ENCODE assay signal across 10 cellular contexts in the genomic region with DNA sequence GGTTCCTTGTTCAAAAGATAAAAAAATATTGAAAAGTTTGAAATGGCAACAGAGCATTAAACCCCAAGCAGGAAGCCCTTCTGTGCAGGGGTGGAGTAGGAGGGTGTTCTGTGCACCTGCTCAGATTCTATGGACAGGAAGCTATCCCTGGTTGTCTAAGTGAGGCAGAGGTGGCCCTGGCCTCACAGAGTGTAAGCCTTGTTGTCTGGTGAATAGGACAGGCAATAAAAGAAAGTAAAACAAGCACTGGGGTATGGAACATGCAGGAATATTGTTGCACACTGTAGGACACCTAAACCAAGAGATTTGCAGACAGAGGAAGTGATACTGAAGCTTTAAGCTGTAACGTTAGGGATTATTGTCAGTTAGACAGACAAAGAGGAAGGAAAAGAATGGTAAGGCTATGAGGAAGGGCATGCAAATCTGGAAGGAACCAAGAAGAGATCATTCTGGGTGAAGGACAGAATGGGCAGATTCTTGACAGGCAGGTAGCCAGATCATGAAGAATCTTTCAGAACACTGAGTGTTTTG.
A peak's percentile ranks its signal among the peaks of the same experiment; 100 is the strongest.
DNase-seq lines count a peak whose midpoint lies in the region; ATAC-seq and TF ChIP-seq lines count a peak whose summit lies in the region.
"Had no signal": no experiment of that assay in that cellular context is flagged by ENCODE, and none has a peak within 500 bp of the region (broad histone marks: within the 10 kb centered on the region; RNA-seq: fewer than 3 reads in every experiment).

No MANE protein-coding gene starts in this region.

- H3K27me3 ChIP-seq in DOHH2 (ENCODE audit: control insufficient read depth, low read length): no peaks in the 10 kb centered on the region
- no peaks in the 10 kb centered on the region for H3K27me3 ChIP-seq in esophagus muscularis mucosa

- H3F3A ChIP-seq in DOHH2 (ENCODE audit: control insufficient read depth, insufficient read depth): peaks cover 15% of the 10 kb centered on the region

- peaks cover 3% of the 10 kb centered on the region for H3K36me3 Mint-ChIP-seq in activated B cell treated with CpG ODN at 0.5 μM for 24 hours (ENCODE audit: low read depth)
- peaks cover 0 to 2% of the 10 kb centered on the region in 2 donors for H3K36me3 Mint-ChIP-seq in activated T-cell treated with anti-CD3 and anti-CD28 coated beads, Interleukin-2, amount 50 U/mL, for 72 hours (ENCODE audit: insufficient read depth in 2 of 2)

- 61% methylated on average over 1 of the region's 1 CpG for WGBS in esophagus muscularis mucosa

- DNase-seq in activated B cell treated with CpG ODN at 0.5 μM for 24 hours: peak; percentile 57
- no peak for DNase-seq in NCI-H1694 (lab: John Stamatoyannopoulos, UW)
- DNase-seq in HuH-7.5 (ENCODE audit: low spot score): no peak
- DNase-seq in activated T-cell treated with anti-CD3 and anti-CD28 coated beads, Interleukin-2, amount 50 U/mL, for 72 hours: no peak
- no peak for DNase-seq in esophagus muscularis mucosa (ENCODE audit: extremely low spot score)

- TF ChIP-seq POLR2A in esophagus muscularis mucosa (IDR thresholded peaks at IDR 0.05; ENCODE audit: low read depth): no peak

- TF ChIP-seq CTCF in DOHH2 (IDR thresholded peaks at IDR 0.05; ENCODE audit: low read depth, low read length, poor library complexity, severe bottlenecking) (no peak), activated B cell treated with CpG ODN at 0.5 μM for 24 hours (IDR thresholded peaks at IDR 0.05) (no peak), esophagus muscularis mucosa (IDR thresholded peaks at IDR 0.05) (no peak)

- peak overlapping the region; percentile 57 for H3K4me3 ChIP-seq in DOHH2 (ENCODE audit: low read length)
- H3K4me3 ChIP-seq in esophagus muscularis mucosa: no peak overlapping the region

- H3K4me1 Mint-ChIP-seq in activated B cell treated with CpG ODN at 0.5 μM for 24 hours: peaks cover 92% of the 10 kb centered on the region
- peaks cover 5% of the 10 kb centered on the region for H3K4me1 Mint-ChIP-seq in activated T-cell treated with anti-CD3 and anti-CD28 coated beads, Interleukin-2, amount 50 U/mL, for 72 hours (ENCODE audit: low read depth)

- no peaks in the 10 kb centered on the region for H3K9me2 ChIP-seq in DOHH2 (replicated peaks; ENCODE audit: control insufficient read depth, low read length)

- ATAC-seq in GM19455 (IDR thresholded peaks at IDR 0.05; ENCODE audit: unreplicated experiment): peak; percentile 64
- ATAC-seq in HG03342 (IDR thresholded peaks at IDR 0.05; ENCODE audit: unreplicated experiment): peak; percentile 62
- peak; percentile 74 for ATAC-seq in activated B cell treated with CpG ODN at 0.5 μM for 24 hours (ENCODE audit: low read depth)
- no peak for ATAC-seq in activated T-cell treated with anti-CD3 and anti-CD28 coated beads, Interleukin-2, amount 50 U/mL, for 72 hours (replicated peaks in 1 of 2)

- no peaks in the 10 kb centered on the region for H3K79me2 ChIP-seq in DOHH2 (ENCODE audit: control insufficient read depth, low read length)

- H3K27ac ChIP-seq in DOHH2 (ENCODE audit: low read depth, low read length): peak overlapping the region; percentile 92
- no peak overlapping the region for H3K27ac ChIP-seq in esophagus muscularis mucosa (replicated peaks in 1 of 4)
- H3K27ac ChIP-seq: RWPE1 had no signal

- no peak for TF ChIP-seq EP300 in esophagus muscularis mucosa (IDR thresholded peaks at IDR 0.05)

- peak overlapping the region; percentile 81 for H3K4me2 ChIP-seq in DOHH2 (ENCODE audit: low read length)

- no peaks in the 10 kb centered on the region for H4K20me1 ChIP-seq in DOHH2 (ENCODE audit: control insufficient read depth, insufficient read depth, low read depth, low read length)

- peaks cover 5% of the 10 kb centered on the region for H3K9me3 Mint-ChIP-seq in activated B cell treated with CpG ODN at 0.5 μM for 24 hours
- H3K9me3 Mint-ChIP-seq in activated T-cell treated with anti-CD3 and anti-CD28 coated beads, Interleukin-2, amount 50 U/mL, for 72 hours: peaks cover 2 to 4% of the 10 kb centered on the region in 2 donors

- H3K27ac Mint-ChIP-seq in activated B cell treated with CpG ODN at 0.5 μM for 24 hours: peak overlapping the region; percentile 75
- H3K27ac Mint-ChIP-seq in activated T-cell treated with anti-CD3 and anti-CD28 coated beads, Interleukin-2, amount 50 U/mL, for 72 hours: no peak overlapping the region
- H3K27ac Mint-ChIP-seq: brain had no signal

- peaks cover 75% of the 10 kb centered on the region for H3K4me1 ChIP-seq in DOHH2 (ENCODE audit: control insufficient read depth, low read length)
- no peaks in the 10 kb centered on the region for H3K4me1 ChIP-seq in esophagus muscularis mucosa

- H3K4me3 Mint-ChIP-seq in activated B cell treated with CpG ODN at 0.5 μM for 24 hours: peak overlapping the region; percentile 74
- H3K4me3 Mint-ChIP-seq in activated T-cell treated with anti-CD3 and anti-CD28 coated beads, Interleukin-2, amount 50 U/mL, for 72 hours: no peak overlapping the region
- H3K4me3 Mint-ChIP-seq: brain had no signal

- H3K27me3 Mint-ChIP-seq in activated B cell treated with CpG ODN at 0.5 μM for 24 hours: no peaks in the 10 kb centered on the region
- H3K27me3 Mint-ChIP-seq in activated T-cell treated with anti-CD3 and anti-CD28 coated beads, Interleukin-2, amount 50 U/mL, for 72 hours (ENCODE audit: low read depth): peaks cover 4% of the 10 kb centered on the region

- no peaks in the 10 kb centered on the region for H3K36me3 ChIP-seq in DOHH2 (ENCODE audit: control insufficient read depth, low read length)
- H3K36me3 ChIP-seq in esophagus muscularis mucosa: peaks cover 0 to 3% (median 0%) of the 10 kb centered on the region in 4 donors

- CTCF ChIA-PET in activated B cell treated with CpG ODN at 0.5 μM for 24 hours (lab: Charles Lee): interaction anchor here (1.0 to 1.6 kb wide), 6 partner anchors 11 to 79 kb away, joined by 3 to 8 read pairs (median 4); no protein-coding TSS in a partner anchor

- no peaks in the 10 kb centered on the region; the same call in 1 of the 2 replicates for H3K9me3 ChIP-seq in DOHH2 (ENCODE audit: control insufficient read depth, insufficient read depth, low read length)
- H3K9me3 ChIP-seq in esophagus muscularis mucosa: no peaks in the 10 kb centered on the region

- intact Hi-C loops in activated B cell treated with CpG ODN at 0.5 μM for 24 hours (cut with micrococcal nuclease): loop anchor here (1.0 kb wide), 4 partner anchors 11 to 67 kb away; a partner anchor contains a TSS
- intact Hi-C loops in esophagus muscularis mucosa (cut with DNase I): no loop called here

- POLR2A ChIA-PET in activated B cell treated with CpG ODN at 0.5 μM for 24 hours (lab: Charles Lee): interaction anchor here (0.7 to 5.2 kb wide), 11 partner anchors 11 to 354 kb away, joined by 3 to 101 read pairs (median 6); a partner anchor contains a TSS

Comparison
In these comparisons a context has a peak if more than half of its experiments do, and no peak if none do; other contexts are left out.
1. ATAC-seq: peak in GM19455 (single experiment), HG03342 (single experiment) and activated B cell treated with CpG ODN at 0.5 μM for 24 hours (single experiment); none in activated T-cell treated with anti-CD3 and anti-CD28 coated beads, Interleukin-2, amount 50 U/mL, for 72 hours (0 of 2).